3 cellular contexts compared by ENCODE assay signal in the genomic region with DNA sequence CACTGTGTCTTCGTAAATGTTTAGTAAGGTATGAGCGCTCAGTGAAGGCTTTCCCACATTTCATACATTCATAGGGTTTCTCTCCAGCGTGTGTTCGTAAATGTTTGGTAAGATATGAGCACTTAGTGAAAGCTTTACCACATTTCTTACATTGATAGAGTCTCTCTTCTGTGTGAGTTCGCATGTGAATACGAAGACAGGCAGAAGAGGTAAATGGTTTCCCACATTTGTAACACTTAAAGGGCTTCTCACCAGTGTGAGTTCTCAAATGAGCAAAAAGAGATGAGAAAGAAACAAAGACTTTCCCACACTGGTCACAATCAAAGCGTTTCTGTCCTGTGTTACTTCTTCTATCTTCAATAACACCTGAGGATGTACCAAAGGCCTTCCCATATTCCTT.
TF ChIP-seq lines count a peak whose summit lies in the region.

No MANE protein-coding gene starts in this region.

TF ChIP-seq in HCT116, 20 proteins besides CTCF, POLR2A, EP300 and RAD21:
- peak; percentile 64 for TF ChIP-seq ZNF274 (IDR thresholded peaks at IDR 0.05; ENCODE audit: low read depth, low read length)
- no peak for TF ChIP-seq POLR2AphosphoS5 (IDR thresholded peaks at IDR 0.05; ENCODE audit: low read depth, low read length)
- TF ChIP-seq EGR1 (IDR thresholded peaks at IDR 0.05; ENCODE audit: low read depth) = no peak
- no peak for TF ChIP-seq TCF7L2 (IDR thresholded peaks at IDR 0.05; ENCODE audit: borderline replicate concordance, extremely low read depth, insufficient read depth, insufficient read length)
- no peak for TF ChIP-seq EZH2phosphoT487 (IDR thresholded peaks at IDR 0.05; ENCODE audit: borderline replicate concordance)
- TF ChIP-seq CBX3 (IDR thresholded peaks at IDR 0.05; ENCODE audit: low read depth) = no peak
- TF ChIP-seq ATF3 (IDR thresholded peaks at IDR 0.05) = no peak
TF ChIP-seq in HCT116: peak in this region for 1.

TF ChIP-seq in HEK293, 187 proteins besides CTCF, POLR2A, EP300 and RAD21:
- no peak for TF ChIP-seq ZNF274 (IDR thresholded peaks at IDR 0.05; ENCODE audit: low read length)
- TF ChIP-seq ZNF274 (tag by site-specific recombination; IDR thresholded peaks at IDR 0.05; ENCODE audit: borderline replicate concordance) = peak; percentile 62; the same call in 1 of the 2 replicates
- TF ChIP-seq, protein P1, sequence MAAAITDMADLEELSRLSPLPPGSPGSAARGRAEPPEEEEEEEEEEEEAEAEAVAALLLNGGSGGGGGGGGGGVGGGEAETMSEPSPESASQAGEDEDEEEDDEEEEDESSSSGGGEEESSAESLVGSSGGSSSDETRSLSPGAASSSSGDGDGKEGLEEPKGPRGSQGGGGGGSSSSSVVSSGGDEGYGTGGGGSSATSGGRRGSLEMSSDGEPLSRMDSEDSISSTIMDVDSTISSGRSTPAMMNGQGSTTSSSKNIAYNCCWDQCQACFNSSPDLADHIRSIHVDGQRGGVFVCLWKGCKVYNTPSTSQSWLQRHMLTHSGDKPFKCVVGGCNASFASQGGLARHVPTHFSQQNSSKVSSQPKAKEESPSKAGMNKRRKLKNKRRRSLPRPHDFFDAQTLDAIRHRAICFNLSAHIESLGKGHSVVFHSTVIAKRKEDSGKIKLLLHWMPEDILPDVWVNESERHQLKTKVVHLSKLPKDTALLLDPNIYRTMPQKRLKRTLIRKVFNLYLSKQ (tag by site-specific recombination; IDR thresholded peaks at IDR 0.05; ENCODE audit: borderline replicate concordance) = no peak
- TF ChIP-seq SETDB1 (IDR thresholded peaks at IDR 0.05; ENCODE audit: insufficient read length, low read length) = peak; percentile 76
- no peak for TF ChIP-seq ZNF280C (tag by site-specific recombination; IDR thresholded peaks at IDR 0.05)
- TF ChIP-seq BCL11A (tag by site-specific recombination; IDR thresholded peaks at IDR 0.05; ENCODE audit: low read depth) = no peak
- no peak for TF ChIP-seq ZNF416 (tag by site-specific recombination; IDR thresholded peaks at IDR 0.05)
TF ChIP-seq in HEK293: peak in this region for 2.

TF ChIP-seq in K562, 482 proteins besides CTCF, POLR2A, EP300 and RAD21:
- TF ChIP-seq ZNF274 (IDR thresholded peaks at IDR 0.05; ENCODE audit: borderline replicate concordance, low read depth, low read length) = peak; percentile 83
- TF ChIP-seq BRD4 (IDR thresholded peaks at IDR 0.05) = no peak
- TF ChIP-seq KAT7 (CRISPR knock-in tag; IDR thresholded peaks at IDR 0.05; ENCODE audit: borderline replicate concordance) = no peak
- no peak for TF ChIP-seq OTX1 (CRISPR knock-in tag; IDR thresholded peaks at IDR 0.05)
- no peak for TF ChIP-seq NR2C1 (IDR thresholded peaks at IDR 0.05)
- TF ChIP-seq NR2C1 (tag; IDR thresholded peaks at IDR 0.05) = no peak
- TF ChIP-seq ZC3H4 (CRISPR knock-in tag; IDR thresholded peaks at IDR 0.05; ENCODE audit: borderline replicate concordance) = no peak
- no peak for TF ChIP-seq MECOM (CRISPR knock-in tag; IDR thresholded peaks at IDR 0.05)
- TF ChIP-seq ZNF75A (CRISPR knock-in tag; IDR thresholded peaks at IDR 0.05) = 0 out of 2 replicates have a peak, but pooled peaks have one; percentile 46
